ENCODE assay signal across 1 cellular context in the genomic region with DNA sequence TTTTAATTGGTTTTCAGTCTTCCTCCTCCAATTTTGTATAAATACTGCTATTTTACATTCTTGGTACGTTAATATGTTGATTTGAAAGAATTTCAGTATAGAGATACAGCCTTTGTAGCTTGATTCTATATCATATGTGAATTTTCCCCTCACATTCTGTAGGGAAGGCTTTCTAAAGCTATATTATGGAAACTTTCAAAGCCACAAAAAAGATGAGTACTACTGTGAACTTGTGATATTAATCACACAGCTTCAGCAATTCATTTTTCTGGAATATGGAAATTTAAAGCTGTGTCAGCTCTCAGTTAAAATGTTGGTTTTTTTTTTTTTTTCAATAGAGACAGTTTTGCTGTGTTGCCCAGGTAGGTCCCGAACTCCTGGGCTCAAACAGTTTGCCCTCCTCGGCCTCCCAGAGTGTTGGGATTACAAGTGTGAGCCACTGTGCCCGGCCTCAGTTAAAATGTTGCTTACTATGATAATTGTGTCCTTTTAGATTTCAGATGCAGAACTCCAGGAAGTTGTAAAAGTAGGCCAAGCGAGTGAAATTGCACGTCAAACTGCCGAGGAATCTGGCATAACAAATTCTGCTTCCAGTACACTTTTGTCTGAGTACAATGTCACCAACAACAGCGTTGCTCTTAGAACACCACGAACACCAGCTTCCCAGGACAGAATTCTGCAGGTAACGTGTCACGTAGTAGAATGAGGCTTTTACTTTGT.
TF ChIP-seq lines count a peak whose summit lies in the region.

No MANE protein-coding gene starts in this region.

TF ChIP-seq in HepG2, 621 proteins besides CTCF, POLR2A, EP300 and RAD21:
- TF ChIP-seq ZNF124 (CRISPR knock-in tag; IDR thresholded peaks at IDR 0.05), result no peak
- TF ChIP-seq RBM22 (optimal IDR thresholded peaks at IDR 0.05; ENCODE audit: low read length), result peak; percentile 27
- TF ChIP-seq ZBTB1 (CRISPR knock-in tag; IDR thresholded peaks at IDR 0.05; ENCODE audit: borderline replicate concordance), result no peak
- peak in 1 of 2 experiments; percentile 7; a peak in 1 of 4 replicates for TF ChIP-seq MAFK (conservative IDR thresholded peaks at IDR 0.05 in 1 of 2, IDR thresholded peaks at IDR 0.05 in 1 of 2; ENCODE audit: low read length in 2 of 2)
- no peak for TF ChIP-seq KAT7 (CRISPR knock-in tag; IDR thresholded peaks at IDR 0.05; ENCODE audit: borderline replicate concordance)
- TF ChIP-seq MTA3 (CRISPR knock-in tag; IDR thresholded peaks at IDR 0.05), result no peak
- no peak for TF ChIP-seq PPARG (CRISPR knock-in tag; conservative IDR thresholded peaks at IDR 0.05)
- no peak for TF ChIP-seq ZNF331 (CRISPR knock-in tag; IDR thresholded peaks at IDR 0.05)
- TF ChIP-seq, protein P1, sequence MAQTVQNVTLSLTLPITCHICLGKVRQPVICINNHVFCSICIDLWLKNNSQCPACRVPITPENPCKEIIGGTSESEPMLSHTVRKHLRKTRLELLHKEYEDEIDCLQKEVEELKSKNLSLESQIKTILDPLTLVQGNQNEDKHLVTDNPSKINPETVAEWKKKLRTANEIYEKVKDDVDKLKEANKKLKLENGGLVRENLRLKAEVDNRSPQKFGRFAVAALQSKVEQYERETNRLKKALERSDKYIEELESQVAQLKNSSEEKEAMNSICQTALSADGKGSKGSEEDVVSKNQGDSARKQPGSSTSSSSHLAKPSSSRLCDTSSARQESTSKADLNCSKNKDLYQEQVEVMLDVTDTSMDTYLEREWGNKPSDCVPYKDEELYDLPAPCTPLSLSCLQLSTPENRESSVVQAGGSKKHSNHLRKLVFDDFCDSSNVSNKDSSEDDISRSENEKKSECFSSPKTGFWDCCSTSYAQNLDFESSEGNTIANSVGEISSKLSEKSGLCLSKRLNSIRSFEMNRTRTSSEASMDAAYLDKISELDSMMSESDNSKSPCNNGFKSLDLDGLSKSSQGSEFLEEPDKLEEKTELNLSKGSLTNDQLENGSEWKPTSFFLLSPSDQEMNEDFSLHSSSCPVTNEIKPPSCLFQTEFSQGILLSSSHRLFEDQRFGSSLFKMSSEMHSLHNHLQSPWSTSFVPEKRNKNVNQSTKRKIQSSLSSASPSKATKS (CRISPR knock-in tag; IDR thresholded peaks at IDR 0.05), result no peak
- no peak for TF ChIP-seq KDM3A (CRISPR knock-in tag; IDR thresholded peaks at IDR 0.05; ENCODE audit: low read depth)
